In the genomic region with DNA sequence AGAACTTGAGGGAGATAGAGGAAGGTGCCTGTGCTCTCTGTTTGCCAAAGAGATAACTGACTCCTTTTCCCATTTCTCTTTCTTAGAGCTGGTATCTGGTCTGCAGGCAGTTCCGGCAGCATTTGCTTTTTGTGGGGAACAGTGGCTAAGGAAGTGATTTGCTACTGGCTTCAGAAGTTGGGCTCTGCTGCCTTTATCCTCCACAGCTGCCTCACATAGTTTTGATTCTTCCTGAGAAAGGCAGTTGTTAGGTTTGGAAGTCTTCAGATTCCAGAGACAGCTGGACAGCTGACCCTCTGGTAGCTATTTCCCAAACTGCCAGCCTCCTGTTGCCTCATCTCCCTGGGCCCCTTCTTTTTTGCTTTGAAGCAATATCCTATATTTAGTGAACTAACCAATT, we compare ENCODE assay signal across 9 cellular contexts.
DNase-seq lines count a peak whose midpoint lies in the region; ATAC-seq and TF ChIP-seq lines count a peak whose summit lies in the region.
"Had no signal": no experiment of that assay in that cellular context is flagged by ENCODE, and none has a peak within 500 bp of the region (broad histone marks: within the 10 kb centered on the region; RNA-seq: fewer than 3 reads in every experiment).

No MANE protein-coding gene starts in this region.

- H3K4me3 Mint-ChIP-seq in activated naive CD8-positive, alpha-beta T cell treated with anti-CD3 and anti-CD28 coated beads, Interleukin-2, amount 50 U/mL, for 24 hours = no peak overlapping the region

- DNase-seq in IMR-90 = peak; percentile 81
- peak; percentile 44 for DNase-seq in iPS-NIHi11 (ENCODE audit: low spot score)
- no peak for DNase-seq in suprapubic skin (ENCODE audit: low spot score in 2 of 2)
- no peak for DNase-seq in cerebellar nuclear complex (lab: John Stamatoyannopoulos, UW)
- DNase-seq in activated naive CD8-positive, alpha-beta T cell treated with anti-CD3 and anti-CD28 coated beads, Interleukin-2, amount 50 U/mL, for 24 hours = no peak
- DNase-seq in stimulated activated naive CD8-positive, alpha-beta T cell treated with anti-CD3 and anti-CD28 coated beads, Interleukin-15, Interleukin-2, amounts not matched to agents 100 U/mL and 50 U/mL, for 24 hours = no peak
- DNase-seq in NCI-H526 treated with DMSO at 0.1 percent for 48 hours (lab: John Stamatoyannopoulos, UW) = no peak
- DNase-seq: T1000 had no signal

- H3K4me3 ChIP-seq in IMR-90 (ENCODE audit: insufficient read depth, low read depth, low read length) = peak overlapping the region; percentile 9; the same call in 1 of the 2 replicates
- no peak overlapping the region for H3K4me3 ChIP-seq in suprapubic skin

- H3K4me1 Mint-ChIP-seq in activated naive CD8-positive, alpha-beta T cell treated with anti-CD3 and anti-CD28 coated beads, Interleukin-2, amount 50 U/mL, for 24 hours = peaks cover 1% of the 10 kb centered on the region

- H3K14ac ChIP-seq in IMR-90 (replicated peaks; ENCODE audit: low read depth, low read length) = peak overlapping the region; percentile 81

- H3K27ac ChIP-seq in IMR-90 (ENCODE audit: insufficient read depth, low read length) = peak overlapping the region; percentile 96; the same call in 1 of the 2 replicates
- H3K27ac ChIP-seq in cingulate gyrus (ENCODE audit: low read depth, low read length) = peak overlapping the region; percentile 21
- H3K27ac ChIP-seq in suprapubic skin = peak overlapping the region; percentile 76

- H4K20me1 ChIP-seq in IMR-90 (ENCODE audit: insufficient read depth, low read length) = peaks cover 15% of the 10 kb centered on the region

- no peak overlapping the region for H2AK9ac ChIP-seq in IMR-90 (replicated peaks; ENCODE audit: low read depth, low read length, poor library complexity)

- no peak overlapping the region for H2AFZ ChIP-seq in IMR-90 (replicated peaks; ENCODE audit: low read length, poor library complexity)

- peak overlapping the region; percentile 91; the same call in 1 of the 2 replicates for H3K23ac ChIP-seq in IMR-90 (ENCODE audit: low read depth, low read length)

- POLR2A ChIA-PET in IMR-90 (lab: Charles Lee; ENCODE audit: unreplicated experiment) = interaction anchor here (0.9 to 1.5 kb wide), 4 partner anchors 9 to 49 kb away, joined by 3 to 9 read pairs (median 4); no protein-coding TSS in a partner anchor

- peak overlapping the region; percentile 46; the same call in 1 of the 3 replicates for H2BK15ac ChIP-seq in IMR-90 (ENCODE audit: low read depth, low read length)

- peak overlapping the region; percentile 62; the same call in 1 of the 2 replicates for H3K4me2 ChIP-seq in IMR-90 (ENCODE audit: low read depth, low read length)

- H3K36me3 ChIP-seq in IMR-90 (ENCODE audit: control insufficient read depth, insufficient read depth, low read length) = no peaks in the 10 kb centered on the region
- no peaks in the 10 kb centered on the region for H3K36me3 ChIP-seq in suprapubic skin

- H2BK5ac ChIP-seq in IMR-90 (ENCODE audit: low read depth, low read length, poor library complexity, severe bottlenecking) = peak overlapping the region; percentile 95

- H3K56ac ChIP-seq in IMR-90 (ENCODE audit: extremely low read depth, insufficient read depth, low read length) = peak overlapping the region; percentile 82

- H3K9me3 ChIP-seq in IMR-90 (ENCODE audit: control insufficient read depth, insufficient read depth, low read length) = no peaks in the 10 kb centered on the region
- H3K9me3 ChIP-seq in suprapubic skin = no peaks in the 10 kb centered on the region

- H3K4me1 ChIP-seq in IMR-90 (ENCODE audit: control insufficient read depth, insufficient read depth, low read length) = peaks cover 27% of the 10 kb centered on the region
- H3K4me1 ChIP-seq in suprapubic skin = peaks cover 61% of the 10 kb centered on the region

- in situ Hi-C loops in IMR-90 (cut with MboI; ENCODE audit: low sequenced_read_pairs) = no loop called here

- no peak for TF ChIP-seq CTCF in IMR-90 (conservative IDR thresholded peaks at IDR 0.05; ENCODE audit: low read depth, low read length)
- no peak for TF ChIP-seq CTCF in suprapubic skin (IDR thresholded peaks at IDR 0.05)

- peak overlapping the region; percentile 89 for H2BK120ac ChIP-seq in IMR-90 (ENCODE audit: low read depth, low read length)

- H3K9ac ChIP-seq in IMR-90 (ENCODE audit: low read depth, low read length) = peak overlapping the region; percentile 34; the same call in 1 of the 2 replicates

- no peak overlapping the region for H3K27ac Mint-ChIP-seq in activated naive CD8-positive, alpha-beta T cell treated with anti-CD3 and anti-CD28 coated beads, Interleukin-2, amount 50 U/mL, for 24 hours

- peak overlapping the region; percentile 70 for H4K5ac ChIP-seq in IMR-90 (ENCODE audit: low read depth, low read length)

- BruUV-seq in IMR-90 (replicated peaks; lab: Mats Ljungman, UMichigan) = no TSS peak

- peak; percentile 83 for ATAC-seq in IMR-90 (ENCODE audit: low read depth)
- ATAC-seq in activated naive CD8-positive, alpha-beta T cell treated with anti-CD3 and anti-CD28 coated beads, Interleukin-2, amount 50 U/mL, for 24 hours = no peak
- no peak for ATAC-seq in stimulated activated naive CD8-positive, alpha-beta T cell treated with anti-CD3 and anti-CD28 coated beads, Interleukin-15, Interleukin-2, amounts not matched to agents 100 U/mL and 50 U/mL, for 24 hours

- H4K8ac ChIP-seq in IMR-90 (ENCODE audit: low read depth in 2 of 2, low read length in 2 of 2) = peak overlapping the region; percentile 34 to 90; a peak in 3 of 4 replicates

- TF ChIP-seq POLR2A in IMR-90 (IDR thresholded peaks at IDR 0.05; ENCODE audit: low read depth, low read length) (no peak), suprapubic skin (IDR thresholded peaks at IDR 0.05) (no peak)

- H4K91ac ChIP-seq in IMR-90 (ENCODE audit: insufficient read depth, low read depth, low read length) = peak overlapping the region; percentile 69

- peaks cover 24 to 74% of the 10 kb centered on the region in 2 experiments for H3K79me1 ChIP-seq in IMR-90 (ENCODE audit: low read depth in 1 of 2, low read length in 2 of 2)

- CTCF ChIA-PET in IMR-90 (lab: Yijun Ruan, JAX) = interaction anchor here (0.9 to 1.8 kb wide), 3 partner anchors 25 to 117 kb away, joined by 3 to 11 read pairs (median 4); no protein-coding TSS in a partner anchor

- H2BK20ac ChIP-seq in IMR-90 (ENCODE audit: low read depth, low read length) = peak overlapping the region; percentile 93; the same call in 1 of the 2 replicates

- peaks cover 22% of the 10 kb centered on the region for H3K9me1 ChIP-seq in IMR-90 (ENCODE audit: insufficient read depth, low read length)

- no peaks in the 10 kb centered on the region for H3K27me3 Mint-ChIP-seq in activated naive CD8-positive, alpha-beta T cell treated with anti-CD3 and anti-CD28 coated beads, Interleukin-2, amount 50 U/mL, for 24 hours

- intact Hi-C loops in IMR-90 (cut with micrococcal nuclease) = loop anchor here (1.0 to 5.0 kb wide), 3 partner anchors 35 to 49 kb away; no protein-coding TSS in a partner anchor

- WGBS in IMR-90 (ENCODE audit: extremely low coverage in 2 of 2, insufficient read length in 1 of 2), 2 experiments = no CpG with 5 or more reads among the region's 1 CpG
- WGBS in suprapubic skin = 79% methylated on average over 1 of the region's 1 CpG

- peak overlapping the region; percentile 90; the same call in 1 of the 2 replicates for H3K4ac ChIP-seq in IMR-90 (ENCODE audit: low read depth, low read length)

- TF ChIP-seq EP300 in suprapubic skin (IDR thresholded peaks at IDR 0.05) = no peak

- H3K27me3 ChIP-seq in IMR-90 (ENCODE audit: control insufficient read depth, insufficient read depth, low read length) (no peaks in the 10 kb centered on the region), suprapubic skin (no peaks in the 10 kb centered on the region)

- H2AK5ac ChIP-seq in IMR-90 (ENCODE audit: low read depth, low read length) = peak overlapping the region; percentile 41; the same call in 1 of the 2 replicates

- dilution Hi-C loops in IMR-90 (cut with HindIII; ENCODE audit: low sequenced_read_pairs, unreplicated experiment) = no loop called here

- no peaks in the 10 kb centered on the region for H3K9me3 Mint-ChIP-seq in activated naive CD8-positive, alpha-beta T cell treated with anti-CD3 and anti-CD28 coated beads, Interleukin-2, amount 50 U/mL, for 24 hours

- H3K18ac ChIP-seq in IMR-90 (ENCODE audit: low read depth, low read length) = peak overlapping the region; percentile 71; the same call in 1 of the 2 replicates

- no peaks in the 10 kb centered on the region for H3K36me3 Mint-ChIP-seq in activated naive CD8-positive, alpha-beta T cell treated with anti-CD3 and anti-CD28 coated beads, Interleukin-2, amount 50 U/mL, for 24 hours (ENCODE audit: low read depth)

- 0 out of 2 replicates have a peak, but pooled peaks have one; percentile 7 for TF ChIP-seq RAD21 in IMR-90 (IDR thresholded peaks at IDR 0.05; ENCODE audit: low read length)

TF ChIP-seq in IMR-90, 13 proteins besides CTCF, POLR2A, EP300 and RAD21 (continues in another document):
- TF ChIP-seq CEBPB (IDR thresholded peaks at IDR 0.05; ENCODE audit: low read depth, low read length) = peak; percentile 80
- TF ChIP-seq BHLHE40 (IDR thresholded peaks at IDR 0.05; ENCODE audit: low read depth, low read length) = no peak
- no peak for TF ChIP-seq CHD1 (IDR thresholded peaks at IDR 0.05; ENCODE audit: low read depth, low read length)
- no peak for TF ChIP-seq RCOR1 (IDR thresholded peaks at IDR 0.05; ENCODE audit: insufficient replicate concordance, low read length)
- no peak for TF ChIP-seq RFX5 (IDR thresholded peaks at IDR 0.05; ENCODE audit: low read depth, low read length)
- no peak for TF ChIP-seq MAFK (IDR thresholded peaks at IDR 0.05; ENCODE audit: low read depth, low read length)
- no peak for TF ChIP-seq SMC3 (IDR thresholded peaks at IDR 0.05; ENCODE audit: low read depth, low read length)
- TF ChIP-seq FOS (IDR thresholded peaks at IDR 0.05; ENCODE audit: low read depth, low read length) = no peak
- TF ChIP-seq, protein P1, sequence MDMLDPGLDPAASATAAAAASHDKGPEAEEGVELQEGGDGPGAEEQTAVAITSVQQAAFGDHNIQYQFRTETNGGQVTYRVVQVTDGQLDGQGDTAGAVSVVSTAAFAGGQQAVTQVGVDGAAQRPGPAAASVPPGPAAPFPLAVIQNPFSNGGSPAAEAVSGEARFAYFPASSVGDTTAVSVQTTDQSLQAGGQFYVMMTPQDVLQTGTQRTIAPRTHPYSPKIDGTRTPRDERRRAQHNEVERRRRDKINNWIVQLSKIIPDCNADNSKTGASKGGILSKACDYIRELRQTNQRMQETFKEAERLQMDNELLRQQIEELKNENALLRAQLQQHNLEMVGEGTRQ (IDR thresholded peaks at IDR 0.05; ENCODE audit: low read depth, low read length) = peak; percentile 12; the same call in 1 of the 2 replicates

Comparison
In these comparisons a context has a peak if more than half of its experiments do, and no peak if none do; other contexts are left out.
1. DNase-seq: peak in IMR-90 (single experiment) and iPS-NIHi11 (single experiment); none in suprapubic skin (0 of 2), cerebellar nuclear complex (0 of 2), activated naive CD8-positive, alpha-beta T cell treated with anti-CD3 and anti-CD28 coated beads, Interleukin-2, amount 50 U/mL, for 24 hours (single experiment), stimulated activated naive CD8-positive, alpha-beta T cell treated with anti-CD3 and anti-CD28 coated beads, Interleukin-15, Interleukin-2, amounts not matched to agents 100 U/mL and 50 U/mL, for 24 hours (single experiment) and NCI-H526 treated with DMSO at 0.1 percent for 48 hours (single experiment).
2. H3K27ac ChIP-seq: peak in every context shown above with its lines; median percentile 96 in IMR-90; 76 in suprapubic skin; 21 in cingulate gyrus.